In genomic region chr6:160139420-160139851, GRCh38 we compare ENCODE assay signal across 13 cellular contexts. TPM values are rescaled to one million over a fixed set of nuclear protein-coding genes. Genes with fewer than 3 reads are reported as not detected.
DNase-seq lines count a peak whose midpoint lies in the region; ATAC-seq and TF ChIP-seq lines count a peak whose summit lies in the region.
"Had no signal": no experiment of that assay in that cellular context is flagged by ENCODE, and none has a peak within 500 bp of the region (broad histone marks: within the 10 kb centered on the region; RNA-seq: fewer than 3 reads in every experiment).

No MANE protein-coding gene starts in this region.

- H3K4me1 Mint-ChIP-seq in activated T-helper 2 cell treated with anti-CD3 and anti-CD28 coated beads, Interferon-gamma antibody, Interleukin-2, Interleukin-4, amounts not matched to agents 10 μg/mL and 5 μg/mL and 100 μg/mL, durations not matched to agents 14 hours and 24 hours and 36 hours (ENCODE audit: low read depth) = peaks cover 6% of the 10 kb centered on the region
- H3K4me1 Mint-ChIP-seq in activated T-cell treated with anti-CD3 and anti-CD28 coated beads, Interleukin-2, amount 50 U/mL, for 24 hours (ENCODE audit: low read depth) = peaks cover 20% of the 10 kb centered on the region

- no peak overlapping the region for H3K27ac Mint-ChIP-seq in activated T-helper 2 cell treated with anti-CD3 and anti-CD28 coated beads, Interferon-gamma antibody, Interleukin-2, Interleukin-4, amounts not matched to agents 10 μg/mL and 5 μg/mL and 100 μg/mL, durations not matched to agents 14 hours and 24 hours and 36 hours
- H3K27ac Mint-ChIP-seq in activated T-cell treated with anti-CD3 and anti-CD28 coated beads, Interleukin-2, amount 50 U/mL, for 24 hours = no peak overlapping the region
- H3K27ac Mint-ChIP-seq: GM23338, type B pancreatic cell had no signal

- TF ChIP-seq CTCF in fibroblast of pulmonary artery (IDR thresholded peaks at IDR 0.05; ENCODE audit: low read length, missing control alignments) = no peak

- no peak overlapping the region for H3K4me3 Mint-ChIP-seq in activated T-helper 2 cell treated with anti-CD3 and anti-CD28 coated beads, Interferon-gamma antibody, Interleukin-2, Interleukin-4, amounts not matched to agents 10 μg/mL and 5 μg/mL and 100 μg/mL, durations not matched to agents 14 hours and 24 hours and 36 hours (ENCODE audit: low read depth)
- no peak overlapping the region for H3K4me3 Mint-ChIP-seq in activated T-cell treated with anti-CD3 and anti-CD28 coated beads, Interleukin-2, amount 50 U/mL, for 24 hours
- H3K4me3 Mint-ChIP-seq: GM23338, type B pancreatic cell had no signal

- H3K36me3 Mint-ChIP-seq in activated T-helper 2 cell treated with anti-CD3 and anti-CD28 coated beads, Interferon-gamma antibody, Interleukin-2, Interleukin-4, amounts not matched to agents 10 μg/mL and 5 μg/mL and 100 μg/mL, durations not matched to agents 14 hours and 24 hours and 36 hours (ENCODE audit: low read depth) = no peaks in the 10 kb centered on the region
- H3K36me3 Mint-ChIP-seq in activated T-cell treated with anti-CD3 and anti-CD28 coated beads, Interleukin-2, amount 50 U/mL, for 24 hours (ENCODE audit: low read depth) = peaks cover 2% of the 10 kb centered on the region

- no peak for ATAC-seq in left colon
- ATAC-seq: GM23338 had no signal

- no peaks in the 10 kb centered on the region for H3K27me3 Mint-ChIP-seq in activated T-helper 2 cell treated with anti-CD3 and anti-CD28 coated beads, Interferon-gamma antibody, Interleukin-2, Interleukin-4, amounts not matched to agents 10 μg/mL and 5 μg/mL and 100 μg/mL, durations not matched to agents 14 hours and 24 hours and 36 hours (ENCODE audit: low read depth)
- H3K27me3 Mint-ChIP-seq in activated T-cell treated with anti-CD3 and anti-CD28 coated beads, Interleukin-2, amount 50 U/mL, for 24 hours = no peaks in the 10 kb centered on the region
- H3K27me3 Mint-ChIP-seq: type B pancreatic cell had no signal

- H3K9me3 Mint-ChIP-seq in activated T-helper 2 cell treated with anti-CD3 and anti-CD28 coated beads, Interferon-gamma antibody, Interleukin-2, Interleukin-4, amounts not matched to agents 10 μg/mL and 5 μg/mL and 100 μg/mL, durations not matched to agents 14 hours and 24 hours and 36 hours = no peaks in the 10 kb centered on the region
- peaks cover 2% of the 10 kb centered on the region for H3K9me3 Mint-ChIP-seq in activated T-cell treated with anti-CD3 and anti-CD28 coated beads, Interleukin-2, amount 50 U/mL, for 24 hours
- H3K9me3 Mint-ChIP-seq: GM23338, type B pancreatic cell had no signal

- DNase-seq in GM04503 (ENCODE audit: low read depth) (peak; percentile 46), RKO (ENCODE audit: low spot score) (peak; percentile 42), fibroblast of pulmonary artery (ENCODE audit: low read depth) (peak; percentile 90), skeletal muscle cell (ENCODE audit: low read depth) (peak; percentile 84), pons (ENCODE audit: low spot score) (no peak), left colon (no peak)
- DNase-seq in activated T-helper 2 cell treated with anti-CD3 and anti-CD28 coated beads, Interferon-gamma antibody, Interleukin-2, Interleukin-4, amounts not matched to agents 10 μg/mL and 5 μg/mL and 100 μg/mL, durations not matched to agents 14 hours and 24 hours and 36 hours (ENCODE audit: low spot score) = no peak
- DNase-seq in activated T-cell treated with anti-CD3 and anti-CD28 coated beads, Interleukin-2, amount 50 U/mL, for 24 hours = no peak
- DNase-seq: activated CD4-positive, CD25-positive, alpha-beta regulatory T cell treated with anti-CD3 and anti-CD28 coated beads, Interleukin-2, amount 50 U/mL, for 72 hours; dermis blood vessel endothelial cell; left ventricle myocardium inferior had no signal

- intact Hi-C loops in activated T-helper 2 cell treated with anti-CD3 and anti-CD28 coated beads, Interferon-gamma antibody, Interleukin-2, Interleukin-4, amounts not matched to agents 10 μg/mL and 5 μg/mL and 100 μg/mL, durations not matched to agents 14 hours and 24 hours and 36 hours (cut with micrococcal nuclease) = no loop called here
- intact Hi-C loops in left colon (cut with DNase I, micrococcal nuclease) = loop anchor here (5.0 kb wide), 1 partner anchor 318 kb away; no protein-coding TSS in a partner anchor

- H3K4me3 ChIP-seq in fibroblast of pulmonary artery (replicated peaks; ENCODE audit: low read depth, low read length) (no peak overlapping the region), skeletal muscle cell (ENCODE audit: low read depth, low read length) (no peak overlapping the region)
- H3K4me3 ChIP-seq: GM23338, left ventricle myocardium inferior had no signal

RNA-seq across cellular contexts. Expression of gene SLC22A1, which starts 17.8 kb away (rescaled TPM):
- 1.2 and 1.4 TPM in 2 replicates for total RNA-seq in activated T-helper 2 cell treated with anti-CD3 and anti-CD28 coated beads, Interferon-gamma antibody, Interleukin-2, Interleukin-4, amounts not matched to agents 10 μg/mL and 5 μg/mL and 100 μg/mL, durations not matched to agents 14 hours and 24 hours and 36 hours
- 1 to 10 TPM; 1.5 to 3.1 TPM for total RNA-seq in left colon

Comparison
In these comparisons a context has a peak if more than half of its experiments do, and no peak if none do; other contexts are left out.
1. DNase-seq: peak in GM04503 (single experiment), RKO (single experiment), fibroblast of pulmonary artery (single experiment) and skeletal muscle cell (single experiment); none in pons (single experiment), activated T-helper 2 cell treated with anti-CD3 and anti-CD28 coated beads, Interferon-gamma antibody, Interleukin-2, Interleukin-4, amounts not matched to agents 10 μg/mL and 5 μg/mL and 100 μg/mL, durations not matched to agents 14 hours and 24 hours and 36 hours (single experiment), left colon (0 of 2) and activated T-cell treated with anti-CD3 and anti-CD28 coated beads, Interleukin-2, amount 50 U/mL, for 24 hours (single experiment).